In genomic region chr3:13213911-13214846, GRCh38 we compare ENCODE assay signal across 15 cellular contexts.
"Had no signal": no experiment of that assay in that cellular context is flagged by ENCODE, and none has a peak within 500 bp of the region (broad histone marks: within the 10 kb centered on the region; RNA-seq: fewer than 3 reads in every experiment).

No MANE protein-coding gene starts in this region.

- H3K4me3 ChIP-seq: left ventricle myocardium inferior, sigmoid colon, upper lobe of right lung had no signal

- H3K27ac Mint-ChIP-seq: activated CD4-positive, alpha-beta T cell treated with anti-CD3 and anti-CD28 coated beads, Interleukin-2, amount 10 ng/mL, durations not matched to agents 7 days and 5 days; activated CD8-positive, alpha-beta T cell treated with anti-CD3 and anti-CD28 coated beads, Interleukin-2, amount 10 ng/mL, durations not matched to agents 7 days and 5 days; activated naive CD4-positive, alpha-beta T cell treated with anti-CD3 and anti-CD28 coated beads for 36 hours; activated T-cell treated with anti-CD3 and anti-CD28 coated beads, Interleukin-2, amount 50 U/mL, for 24 hours; nephron progenitor cell; T-helper 1 cell treated with Interleukin-12 subunit alpha and Interleukin-12 subunit beta and Interleukin-4 antibody, amounts not matched to agents 30 μg/mL and 1 μg/mL, for 36 hours had no signal

- H3K27ac ChIP-seq: left ventricle myocardium inferior, sigmoid colon, upper lobe of right lung had no signal

- H3K9me3 Mint-ChIP-seq: activated CD4-positive, alpha-beta T cell treated with anti-CD3 and anti-CD28 coated beads, Interleukin-2, amount 10 ng/mL, durations not matched to agents 7 days and 5 days; activated naive CD4-positive, alpha-beta T cell treated with anti-CD3 and anti-CD28 coated beads for 36 hours; activated T-cell treated with anti-CD3 and anti-CD28 coated beads, Interleukin-2, amount 50 U/mL, for 24 hours; central memory CD8-positive, alpha-beta T cell; nephron progenitor cell; T-helper 1 cell treated with Interleukin-12 subunit alpha and Interleukin-12 subunit beta and Interleukin-4 antibody, amounts not matched to agents 30 μg/mL and 1 μg/mL, for 36 hours had no signal

- H3K36me3 Mint-ChIP-seq: brain had no signal

- H3K27me3 Mint-ChIP-seq: activated CD4-positive, alpha-beta T cell treated with anti-CD3 and anti-CD28 coated beads, Interleukin-2, amount 10 ng/mL, durations not matched to agents 7 days and 5 days; activated T-cell treated with anti-CD3 and anti-CD28 coated beads, Interleukin-2, amount 50 U/mL, for 24 hours had no signal

- H3K4me3 Mint-ChIP-seq: activated CD4-positive, alpha-beta T cell treated with anti-CD3 and anti-CD28 coated beads, Interleukin-2, amount 10 ng/mL, durations not matched to agents 7 days and 5 days; activated CD8-positive, alpha-beta T cell treated with anti-CD3 and anti-CD28 coated beads, Interleukin-2, amount 10 ng/mL, durations not matched to agents 7 days and 5 days; activated naive CD4-positive, alpha-beta T cell treated with anti-CD3 and anti-CD28 coated beads for 36 hours; activated T-cell treated with anti-CD3 and anti-CD28 coated beads, Interleukin-2, amount 50 U/mL, for 24 hours; brain; central memory CD8-positive, alpha-beta T cell; nephron progenitor cell; T-helper 1 cell treated with Interleukin-12 subunit alpha and Interleukin-12 subunit beta and Interleukin-4 antibody, amounts not matched to agents 30 μg/mL and 1 μg/mL, for 36 hours had no signal

- H3K4me1 ChIP-seq: left ventricle myocardium inferior, sigmoid colon, upper lobe of right lung had no signal

- H3K27me3 ChIP-seq: upper lobe of right lung had no signal

- H3K9me3 ChIP-seq: left ventricle myocardium inferior, sigmoid colon, upper lobe of right lung had no signal

- H3K36me3 ChIP-seq: left ventricle myocardium inferior, sigmoid colon, upper lobe of right lung had no signal

- DNase-seq: activated CD4-positive, alpha-beta T cell treated with anti-CD3 and anti-CD28 coated beads, Interleukin-2, amount 10 ng/mL, durations not matched to agents 7 days and 5 days; activated CD8-positive, alpha-beta T cell treated with anti-CD3 and anti-CD28 coated beads, Interleukin-2, amount 10 ng/mL, durations not matched to agents 7 days and 5 days; activated naive CD4-positive, alpha-beta T cell treated with anti-CD3 and anti-CD28 coated beads for 36 hours; activated T-cell treated with anti-CD3 and anti-CD28 coated beads, Interleukin-2, amount 50 U/mL, for 24 hours; cortex of kidney; head of caudate nucleus; left ventricle myocardium inferior; nephron progenitor cell; sigmoid colon; stimulated activated CD4-positive, alpha-beta T cell treated with anti-CD3 and anti-CD28 coated beads, Interleukin-4, amount 100 ng/mL, for 4 hours; stimulated activated naive CD4-positive, alpha-beta T cell; upper lobe of right lung had no signal

- H3K4me1 Mint-ChIP-seq: activated CD4-positive, alpha-beta T cell treated with anti-CD3 and anti-CD28 coated beads, Interleukin-2, amount 10 ng/mL, durations not matched to agents 7 days and 5 days; central memory CD8-positive, alpha-beta T cell had no signal
